In the genomic region with DNA sequence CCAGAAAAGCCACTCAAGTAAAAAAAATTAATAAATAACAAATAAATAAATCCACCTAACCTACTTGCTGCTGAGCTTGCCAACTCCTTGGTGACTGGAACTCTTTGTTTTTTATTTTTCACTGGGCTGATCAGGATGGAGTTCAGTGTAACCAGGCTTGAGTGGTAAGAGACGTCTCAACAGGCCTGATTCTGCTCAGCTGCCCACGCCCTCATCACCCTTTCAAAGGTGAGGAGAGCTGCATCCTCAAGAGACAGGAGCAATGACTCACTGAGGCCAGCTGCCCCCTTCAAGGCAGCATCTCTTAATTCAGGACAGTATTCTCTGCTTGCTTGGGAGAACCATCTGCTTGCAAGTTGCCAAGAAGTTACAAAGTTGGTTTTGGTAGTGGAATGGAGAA, we compare ENCODE assay signal across 18 cellular contexts.
"Had no signal": no experiment of that assay in that cellular context is flagged by ENCODE, and none has a peak within 500 bp of the region (broad histone marks: within the 10 kb centered on the region; RNA-seq: fewer than 3 reads in every experiment).

No MANE protein-coding gene starts in this region.

- H3K9me3 ChIP-seq: sigmoid colon, tibial artery had no signal

- H3K9me3 Mint-ChIP-seq: activated CD4-positive, alpha-beta T cell treated with anti-CD3 and anti-CD28 coated beads, Interleukin-2, amount 10 ng/mL, durations not matched to agents 7 days and 5 days; activated naive CD8-positive, alpha-beta T cell treated with anti-CD3 and anti-CD28 coated beads for 36 hours; naive thymus-derived CD8-positive, alpha-beta T cell; stimulated activated naive B cell treated with anti-CD40 and anti-IgM and Interleukin-4, amounts not matched to agents 10 μg/mL and 1 μg/mL and 100 μg/mL, for 72 hours had no signal

- DNase-seq: activated CD4-positive, alpha-beta T cell treated with anti-CD3 and anti-CD28 coated beads, Interleukin-2, amount 10 ng/mL, durations not matched to agents 7 days and 5 days; activated naive CD4-positive, alpha-beta T cell; activated naive CD8-positive, alpha-beta T cell treated with anti-CD3 and anti-CD28 coated beads for 36 hours; activated T-cell treated with anti-CD3 and anti-CD28 coated beads for 4 hours; amygdala; central memory CD4-positive, alpha-beta T cell; erythroblast; left cardiac atrium; naive thymus-derived CD8-positive, alpha-beta T cell; sigmoid colon; stimulated activated CD4-positive, alpha-beta T cell treated with anti-CD3 and anti-CD28 coated beads, Interleukin-4, amount 100 ng/mL, for 24 hours; stimulated activated naive B cell treated with anti-CD40 and anti-IgM and Interleukin-4, amounts not matched to agents 10 μg/mL and 1 μg/mL and 100 μg/mL, for 72 hours; substantia nigra; T1000; tibial artery had no signal

- H3K36me3 Mint-ChIP-seq: activated naive CD8-positive, alpha-beta T cell treated with anti-CD3 and anti-CD28 coated beads for 36 hours; brain; stimulated activated naive B cell treated with anti-CD40 and anti-IgM and Interleukin-4, amounts not matched to agents 10 μg/mL and 1 μg/mL and 100 μg/mL, for 72 hours had no signal

- H3K27ac Mint-ChIP-seq: activated CD4-positive, alpha-beta T cell treated with anti-CD3 and anti-CD28 coated beads, Interleukin-2, amount 10 ng/mL, durations not matched to agents 7 days and 5 days; activated naive CD8-positive, alpha-beta T cell treated with anti-CD3 and anti-CD28 coated beads for 36 hours; activated T-helper 1 cell treated with anti-CD3 and anti-CD28 coated beads, Interleukin-12 subunit alpha, Interleukin-12 subunit beta, Interleukin-2, Interleukin-4 antibody, amounts not matched to agents 30 ng/mL and 10 ng/mL and 1 ng/mL, durations not matched to agents 14 hours and 24 hours and 36 hours; brain; naive thymus-derived CD8-positive, alpha-beta T cell; stimulated activated naive B cell treated with anti-CD40 and anti-IgM and Interleukin-4, amounts not matched to agents 10 μg/mL and 1 μg/mL and 100 μg/mL, for 72 hours had no signal

- ATAC-seq: left cardiac atrium; naive thymus-derived CD8-positive, alpha-beta T cell; stimulated activated naive B cell treated with anti-CD40 and anti-IgM and Interleukin-4, amounts not matched to agents 10 μg/mL and 1 μg/mL and 100 μg/mL, for 72 hours had no signal

- H3K27me3 ChIP-seq: sigmoid colon, tibial artery had no signal

- H3K4me1 Mint-ChIP-seq: activated CD4-positive, alpha-beta T cell treated with anti-CD3 and anti-CD28 coated beads, Interleukin-2, amount 10 ng/mL, durations not matched to agents 7 days and 5 days; naive thymus-derived CD8-positive, alpha-beta T cell; stimulated activated naive B cell treated with anti-CD40 and anti-IgM and Interleukin-4, amounts not matched to agents 10 μg/mL and 1 μg/mL and 100 μg/mL, for 72 hours had no signal

- H3K27ac ChIP-seq: parathyroid adenoma, sigmoid colon, tibial artery had no signal

- H3K4me3 ChIP-seq: sigmoid colon, tibial artery had no signal

- H3K4me1 ChIP-seq: parathyroid adenoma, sigmoid colon, tibial artery had no signal

- H3K36me3 ChIP-seq: sigmoid colon, tibial artery had no signal

- H3K4me3 Mint-ChIP-seq: activated CD4-positive, alpha-beta T cell treated with anti-CD3 and anti-CD28 coated beads, Interleukin-2, amount 10 ng/mL, durations not matched to agents 7 days and 5 days; activated naive CD8-positive, alpha-beta T cell treated with anti-CD3 and anti-CD28 coated beads for 36 hours; activated T-helper 1 cell treated with anti-CD3 and anti-CD28 coated beads, Interleukin-12 subunit alpha, Interleukin-12 subunit beta, Interleukin-2, Interleukin-4 antibody, amounts not matched to agents 30 ng/mL and 10 ng/mL and 1 ng/mL, durations not matched to agents 14 hours and 24 hours and 36 hours; brain; naive thymus-derived CD8-positive, alpha-beta T cell; stimulated activated naive B cell treated with anti-CD40 and anti-IgM and Interleukin-4, amounts not matched to agents 10 μg/mL and 1 μg/mL and 100 μg/mL, for 72 hours had no signal
